14 cellular contexts compared by ENCODE assay signal in the genomic region with DNA sequence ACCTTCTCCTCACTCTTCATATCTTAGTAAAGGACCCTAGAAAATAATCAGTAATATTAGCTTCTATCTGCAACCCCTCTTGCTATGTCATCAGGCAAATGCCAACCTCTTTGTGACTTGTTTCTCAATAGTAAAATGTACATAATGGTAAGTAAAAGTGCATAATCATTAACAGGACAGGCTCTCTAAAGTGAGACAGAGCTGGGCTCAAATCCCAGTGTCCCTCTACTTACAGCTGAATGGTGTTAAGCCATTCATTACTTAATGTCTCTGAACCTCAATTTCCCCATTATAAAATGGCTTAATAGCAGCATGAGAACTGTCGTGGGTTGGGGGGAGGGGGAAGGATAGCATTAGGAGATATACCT.
DNase-seq lines count a peak whose midpoint lies in the region; ATAC-seq and TF ChIP-seq lines count a peak whose summit lies in the region.
"Had no signal": no experiment of that assay in that cellular context is flagged by ENCODE, and none has a peak within 500 bp of the region (broad histone marks: within the 10 kb centered on the region; RNA-seq: fewer than 3 reads in every experiment).

No MANE protein-coding gene starts in this region.

- H3K27ac Mint-ChIP-seq in WTC11 (no peak overlapping the region), natural killer cell (no peak overlapping the region)

- no peak overlapping the region for H3K9ac ChIP-seq in BLaER1

- intact Hi-C loops in natural killer cell (cut with micrococcal nuclease): no loop called here

- DNase-seq in WTC11 (ENCODE audit: low spot score) (no peak), NCI-H82 treated with DMSO at 0.1 percent for 48 hours (lab: John Stamatoyannopoulos, UW; ENCODE audit: unreplicated experiment) (no peak), natural killer cell (no peak), T-helper 2 cell (no peak)
- no peak for DNase-seq in stimulated activated CD4-positive, alpha-beta T cell treated with anti-CD3 and anti-CD28 coated beads, Interleukin-12 subunit alpha, Interleukin-12 subunit beta, amount 100 ng/mL, for 4 hours
- DNase-seq: activated naive CD8-positive, alpha-beta T cell treated with anti-CD3 and anti-CD28 coated beads, Interleukin-2, amount 10 ng/mL, durations not matched to agents 7 days and 5 days; DMS79; KG1; NCI-H2081 treated with DMSO at 0.1 percent for 48 hours; T-helper 9 cell; trophoblast cell had no signal

- no peaks in the 10 kb centered on the region for H3K27me3 ChIP-seq in BLaER1

- peak; percentile 28 for ATAC-seq in GM19467 (IDR thresholded peaks at IDR 0.05; ENCODE audit: unreplicated experiment)
- peak; percentile 10 for ATAC-seq in HG03060 (IDR thresholded peaks at IDR 0.05; ENCODE audit: low read depth, unreplicated experiment)
- ATAC-seq in WTC11: no peak
- ATAC-seq in natural killer cell: no peak

- H3K4me1 Mint-ChIP-seq in WTC11 (peaks cover 7% of the 10 kb centered on the region), natural killer cell (no peaks in the 10 kb centered on the region)

- CTCF ChIA-PET in WTC11 (lab: Charles Lee): no interaction called here

- peak overlapping the region; percentile 13; the same call in 1 of the 2 replicates for H3K4me2 ChIP-seq in BLaER1

- no peak for TF ChIP-seq CTCF in WTC11 (IDR thresholded peaks at IDR 0.05)
- TF ChIP-seq CTCF in natural killer cell (IDR thresholded peaks at IDR 0.05): no peak

- H3K9me3 ChIP-seq in BLaER1: no peaks in the 10 kb centered on the region

- no peaks in the 10 kb centered on the region for H3K36me3 ChIP-seq in BLaER1

- POLR2A ChIA-PET in WTC11 (lab: Charles Lee): no interaction called here

- H3K27me3 Mint-ChIP-seq in WTC11 (ENCODE audit: low read depth) (no peaks in the 10 kb centered on the region), natural killer cell (ENCODE audit: low read depth in 2 of 2) (peaks cover 0 to 22% of the 10 kb centered on the region in 2 donors)

- no peak overlapping the region for H3K4me3 ChIP-seq in BLaER1

- H3K4me1 ChIP-seq in BLaER1: peaks cover 7% of the 10 kb centered on the region; the same call in 1 of the 2 replicates

- H3K27ac ChIP-seq in BLaER1: no peak overlapping the region

- no peak overlapping the region for H3K4me3 Mint-ChIP-seq in WTC11
- no peak overlapping the region for H3K4me3 Mint-ChIP-seq in natural killer cell

- no peaks in the 10 kb centered on the region for H4K20me1 ChIP-seq in BLaER1

- H3K9me3 Mint-ChIP-seq in WTC11 (peaks cover 3% of the 10 kb centered on the region; the same call in 1 of the 2 replicates), natural killer cell (no peaks in the 10 kb centered on the region)
- H3K9me3 Mint-ChIP-seq: activated naive CD8-positive, alpha-beta T cell treated with anti-CD3 and anti-CD28 coated beads, Interleukin-2, amount 10 ng/mL, durations not matched to agents 7 days and 5 days had no signal

- H3K36me3 Mint-ChIP-seq in WTC11 (no peaks in the 10 kb centered on the region), natural killer cell (no peaks in the 10 kb centered on the region)
- H3K36me3 Mint-ChIP-seq: activated naive CD8-positive, alpha-beta T cell treated with anti-CD3 and anti-CD28 coated beads, Interleukin-2, amount 10 ng/mL, durations not matched to agents 7 days and 5 days had no signal

TF ChIP-seq in WTC11, 78 proteins besides CTCF, POLR2A, EP300 and RAD21:
- TF ChIP-seq GABPB1 (CRISPR knock-in tag; IDR thresholded peaks at IDR 0.05) (peak; percentile 48; the same call in 1 of the 2 replicates), TEAD1 (CRISPR knock-in tag; IDR thresholded peaks at IDR 0.05) (no peak)

Comparison
In these comparisons a context has a peak if more than half of its experiments do, and no peak if none do; other contexts are left out.
1. ATAC-seq: peak in GM19467 (single experiment) and HG03060 (single experiment); none in WTC11 (single experiment) and natural killer cell (0 of 3).